Comparison of ENCODE assay signal across 8 cellular contexts in genomic region chr14:35809597-35809996, GRCh38. TPM values are rescaled to one million over a fixed set of nuclear protein-coding genes. Genes with fewer than 3 reads are reported as not detected.
DNase-seq lines count a peak whose midpoint lies in the region; ATAC-seq, FAIRE-seq and TF ChIP-seq lines count a peak whose summit lies in the region.

No MANE protein-coding gene starts in this region.

- H3K27ac ChIP-seq in kidney (ENCODE audit: low read depth in 2 of 2, low read length in 2 of 2) (peak overlapping the region; percentile 32 to 52), stomach smooth muscle (ENCODE audit: low read length) (peak overlapping the region; percentile 80)

- peak overlapping the region; percentile 25 to 85 for H3K4me3 ChIP-seq in kidney (ENCODE audit: low read length in 2 of 2)
- H3K4me3 ChIP-seq in stomach smooth muscle (ENCODE audit: low read length in 2 of 2), result peak overlapping the region; percentile 45 to 86

- H3K4me1 Mint-ChIP-seq in T-helper 1 cell treated with Interleukin-12 subunit alpha and Interleukin-12 subunit beta and Interleukin-4 antibody, amounts not matched to agents 30 μg/mL and 1 μg/mL, for 36 hours (ENCODE audit: low read depth), result peaks cover 24% of the 10 kb centered on the region
- peaks cover 20% of the 10 kb centered on the region for H3K4me1 Mint-ChIP-seq in activated CD8-positive, alpha-beta T cell treated with anti-CD3 and anti-CD28 coated beads for 36 hours (ENCODE audit: low read depth)

- CTCF ChIA-PET in activated CD8-positive, alpha-beta T cell treated with anti-CD3 and anti-CD28 coated beads for 36 hours (lab: Charles Lee), result interaction anchor here (0.6 to 1.5 kb wide), 3 partner anchors 11 to 333 kb away, joined by 3 to 7 read pairs (median 4); no protein-coding TSS in a partner anchor

- H3K4me1 ChIP-seq in kidney (ENCODE audit: control insufficient read depth in 1 of 2, insufficient read depth in 1 of 2, low read depth in 1 of 2, low read length in 2 of 2) (peaks cover 0 to 6% of the 10 kb centered on the region in 2 donors), stomach smooth muscle (ENCODE audit: control insufficient read depth, insufficient read depth, low read length) (peaks cover 7% of the 10 kb centered on the region)

- H3K36me3 ChIP-seq in kidney (ENCODE audit: control insufficient read depth in 1 of 2, insufficient read depth in 2 of 2, low read length in 2 of 2), result no peaks in the 10 kb centered on the region
- H3K36me3 ChIP-seq in stomach smooth muscle (ENCODE audit: control insufficient read depth in 2 of 2, insufficient read depth in 2 of 2, low read length in 2 of 2), result no peaks in the 10 kb centered on the region

- TF ChIP-seq CTCF in activated CD8-positive, alpha-beta T cell treated with anti-CD3 and anti-CD28 coated beads for 36 hours (IDR thresholded peaks at IDR 0.05), result no peak
- TF ChIP-seq CTCF in kidney (IDR thresholded peaks at IDR 0.05; ENCODE audit: borderline replicate concordance, extremely low read depth, insufficient read depth), result no peak

- intact Hi-C loops in activated CD8-positive, alpha-beta T cell treated with anti-CD3 and anti-CD28 coated beads for 36 hours (cut with micrococcal nuclease), result loop anchor here (10.0 kb wide), 1 partner anchor 65 kb away; no protein-coding TSS in a partner anchor
- intact Hi-C loops in kidney (cut with DNase I), result no loop called here

- H3K36me3 Mint-ChIP-seq in T-helper 1 cell treated with Interleukin-12 subunit alpha and Interleukin-12 subunit beta and Interleukin-4 antibody, amounts not matched to agents 30 μg/mL and 1 μg/mL, for 36 hours (ENCODE audit: low read depth), result peaks cover 6% of the 10 kb centered on the region
- peaks cover 2% of the 10 kb centered on the region for H3K36me3 Mint-ChIP-seq in activated CD8-positive, alpha-beta T cell treated with anti-CD3 and anti-CD28 coated beads for 36 hours (ENCODE audit: low read depth)

- H3K9me3 Mint-ChIP-seq in T-helper 1 cell treated with Interleukin-12 subunit alpha and Interleukin-12 subunit beta and Interleukin-4 antibody, amounts not matched to agents 30 μg/mL and 1 μg/mL, for 36 hours, result peaks cover 4% of the 10 kb centered on the region
- H3K9me3 Mint-ChIP-seq in activated CD8-positive, alpha-beta T cell treated with anti-CD3 and anti-CD28 coated beads for 36 hours, result no peaks in the 10 kb centered on the region

- H3K27me3 ChIP-seq in stomach smooth muscle (ENCODE audit: control insufficient read depth in 1 of 2, insufficient read depth in 2 of 2, low read length in 2 of 2), result no peaks in the 10 kb centered on the region

- H3K4me3 Mint-ChIP-seq in T-helper 1 cell treated with Interleukin-12 subunit alpha and Interleukin-12 subunit beta and Interleukin-4 antibody, amounts not matched to agents 30 μg/mL and 1 μg/mL, for 36 hours, result no peak overlapping the region
- H3K4me3 Mint-ChIP-seq in activated CD8-positive, alpha-beta T cell treated with anti-CD3 and anti-CD28 coated beads for 36 hours, result peak overlapping the region; percentile 99

- ATAC-seq in activated CD8-positive, alpha-beta T cell treated with anti-CD3 and anti-CD28 coated beads for 36 hours, result no peak
- no peak for ATAC-seq in HG03139 (IDR thresholded peaks at IDR 0.05; ENCODE audit: unreplicated experiment)

- no peak for DNase-seq in T-helper 1 cell
- DNase-seq in activated CD8-positive, alpha-beta T cell treated with anti-CD3 and anti-CD28 coated beads for 36 hours, result no peak
- DNase-seq in kidney, result no peak
- no peak for DNase-seq in T1000 (lab: John Stamatoyannopoulos, UW)
- no peak for DNase-seq in mesenteric fat pad (ENCODE audit: low spot score)

- H3K9ac ChIP-seq in kidney (ENCODE audit: low read length in 2 of 2) (no peak overlapping the region), stomach smooth muscle (ENCODE audit: low read length in 2 of 2) (peak overlapping the region in 1 of 2 donors; percentile 2)

- H3K27ac Mint-ChIP-seq in T-helper 1 cell treated with Interleukin-12 subunit alpha and Interleukin-12 subunit beta and Interleukin-4 antibody, amounts not matched to agents 30 μg/mL and 1 μg/mL, for 36 hours, result peak overlapping the region; percentile 87
- peak overlapping the region; percentile 67 for H3K27ac Mint-ChIP-seq in activated CD8-positive, alpha-beta T cell treated with anti-CD3 and anti-CD28 coated beads for 36 hours

- no peak for FAIRE-seq in kidney (lab: Jason Lieb, UNC)

- H3K9me3 ChIP-seq in kidney (ENCODE audit: control insufficient read depth in 1 of 2, low read length in 2 of 2), result no peaks in the 10 kb centered on the region
- no peaks in the 10 kb centered on the region for H3K9me3 ChIP-seq in stomach smooth muscle (ENCODE audit: control insufficient read depth in 2 of 2, low read length in 2 of 2)

- POLR2A ChIA-PET in activated CD8-positive, alpha-beta T cell treated with anti-CD3 and anti-CD28 coated beads for 36 hours (lab: Charles Lee), result interaction anchor here (0.5 to 1.0 kb wide), 2 partner anchors 8 to 152 kb away, joined by 3 to 5 read pairs; no protein-coding TSS in a partner anchor

- peaks cover 3% of the 10 kb centered on the region for H3K27me3 Mint-ChIP-seq in T-helper 1 cell treated with Interleukin-12 subunit alpha and Interleukin-12 subunit beta and Interleukin-4 antibody, amounts not matched to agents 30 μg/mL and 1 μg/mL, for 36 hours (ENCODE audit: low read depth)
- no peaks in the 10 kb centered on the region for H3K27me3 Mint-ChIP-seq in activated CD8-positive, alpha-beta T cell treated with anti-CD3 and anti-CD28 coated beads for 36 hours

RNA-seq across cellular contexts. Expression of gene RALGAPA1, which starts 0.5 kb away (rescaled TPM):
- 10 to 100 TPM; 23.7 to 26.5 TPM for total RNA-seq in activated CD8-positive, alpha-beta T cell treated with anti-CD3 and anti-CD28 coated beads for 36 hours
- total RNA-seq in kidney (78.7 TPM), mesenteric fat pad (50.7 TPM)
- polyA plus RNA-seq in kidney (ENCODE audit: insufficient read depth, low read depth, low replicate concordance), result 13.3 TPM

RNA-seq across cellular contexts. Expression of gene BRMS1L, which starts 16.5 kb away (rescaled TPM):
- 1 to 10 TPM; 4.3 to 5.5 TPM for total RNA-seq in activated CD8-positive, alpha-beta T cell treated with anti-CD3 and anti-CD28 coated beads for 36 hours
- 7.3 TPM for total RNA-seq in kidney
- 9.0 TPM for polyA plus RNA-seq in kidney (ENCODE audit: insufficient read depth, low read depth, low replicate concordance)
- total RNA-seq in mesenteric fat pad, result 6.9 TPM
